In genomic region chr14:29654910-29655590, GRCh38 we compare ENCODE assay signal across 13 cellular contexts.
DNase-seq lines count a peak whose midpoint lies in the region; ATAC-seq lines count a peak whose summit lies in the region.
"Had no signal": no experiment of that assay in that cellular context is flagged by ENCODE, and none has a peak within 500 bp of the region (broad histone marks: within the 10 kb centered on the region; RNA-seq: fewer than 3 reads in every experiment).

No MANE protein-coding gene starts in this region.

- H3K9me3 Mint-ChIP-seq in activated T-cell treated with anti-CD3 and anti-CD28 coated beads, Interleukin-2, amount 50 U/mL, for 4 hours: peaks cover 6% of the 10 kb centered on the region

- H3K36me3 Mint-ChIP-seq in activated T-cell treated with anti-CD3 and anti-CD28 coated beads, Interleukin-2, amount 50 U/mL, for 4 hours (ENCODE audit: insufficient read depth): no peaks in the 10 kb centered on the region

- no peaks in the 10 kb centered on the region for H3K4me1 Mint-ChIP-seq in activated T-cell treated with anti-CD3 and anti-CD28 coated beads, Interleukin-2, amount 50 U/mL, for 4 hours (ENCODE audit: low read depth)

- DNase-seq in ELR (ENCODE audit: low read depth) (peak; percentile 42), NCI-H69 (lab: John Stamatoyannopoulos, UW) (peak; percentile 64), fibroblast of gingiva (ENCODE audit: low read depth) (peak; percentile 48), myocyte (ENCODE audit: low read depth) (peak; percentile 32)
- DNase-seq in activated CD4-positive, CD25-positive, alpha-beta regulatory T cell (lab: John Stamatoyannopoulos, UW): no peak
- no peak for DNase-seq in activated T-cell treated with anti-CD3 and anti-CD28 coated beads, Interleukin-2, amount 50 U/mL, for 4 hours
- DNase-seq: activated effector memory CD4-positive, alpha-beta T cell treated with Interleukin-2 at 50 U/mL for 16 hours; DMS79; effector CD4-positive, alpha-beta T cell; islet precursor cell; psoas muscle had no signal

- H3K27me3 Mint-ChIP-seq in activated T-cell treated with anti-CD3 and anti-CD28 coated beads, Interleukin-2, amount 50 U/mL, for 4 hours (ENCODE audit: low read depth): no peaks in the 10 kb centered on the region

- ATAC-seq in HG02938 (IDR thresholded peaks at IDR 0.05; ENCODE audit: unreplicated experiment): no peak
- ATAC-seq in activated T-cell treated with anti-CD3 and anti-CD28 coated beads, Interleukin-2, amount 50 U/mL, for 4 hours: no peak
- ATAC-seq in GM21825 (IDR thresholded peaks at IDR 0.05; ENCODE audit: unreplicated experiment): no peak
- ATAC-seq: psoas muscle had no signal

- H3K4me3 Mint-ChIP-seq in activated T-cell treated with anti-CD3 and anti-CD28 coated beads, Interleukin-2, amount 50 U/mL, for 4 hours: no peak overlapping the region

Comparison
In these comparisons a context has a peak if more than half of its experiments do, and no peak if none do; other contexts are left out.
1. DNase-seq: peak in ELR (single experiment), NCI-H69 (single experiment), fibroblast of gingiva (single experiment) and myocyte (single experiment); none in activated CD4-positive, CD25-positive, alpha-beta regulatory T cell (0 of 4) and activated T-cell treated with anti-CD3 and anti-CD28 coated beads, Interleukin-2, amount 50 U/mL, for 4 hours (single experiment).